ENCODE assay signal across 19 cellular contexts in the genomic region with DNA sequence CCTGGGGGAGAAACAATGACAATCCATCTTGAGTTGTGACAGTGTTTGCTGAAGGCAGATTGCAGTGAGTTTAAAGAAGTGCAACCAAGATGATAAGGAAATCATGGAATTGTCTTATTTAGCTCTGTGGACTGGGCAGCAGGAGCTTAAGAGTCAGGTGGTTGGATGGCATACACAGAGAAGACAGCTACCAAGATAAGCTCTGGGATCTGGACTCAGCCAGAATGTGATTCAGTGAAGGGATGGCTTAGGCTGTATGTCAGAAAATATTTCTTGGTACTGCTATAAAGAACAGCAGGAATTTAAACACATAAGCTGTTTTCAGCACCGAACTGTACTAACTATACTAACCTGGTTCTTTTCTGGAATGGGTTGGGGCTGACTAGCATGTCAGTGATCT. TPM values are rescaled to one million over a fixed set of nuclear protein-coding genes. Genes with fewer than 3 reads are reported as not detected.
A peak's percentile ranks its signal among the peaks of the same experiment; 100 is the strongest.
DNase-seq lines count a peak whose midpoint lies in the region; ATAC-seq, FAIRE-seq and TF ChIP-seq lines count a peak whose summit lies in the region.
"Had no signal": no experiment of that assay in that cellular context is flagged by ENCODE, and none has a peak within 500 bp of the region (broad histone marks: within the 10 kb centered on the region; RNA-seq: fewer than 3 reads in every experiment).

No MANE protein-coding gene starts in this region.

- no peaks in the 10 kb centered on the region for H3F3A ChIP-seq in neural cell (ENCODE audit: insufficient read depth, low read length, poor library complexity, severe bottlenecking)

- H4K91ac ChIP-seq in H9 (ENCODE audit: insufficient read length, low read depth, low read length) = no peak overlapping the region

- peak overlapping the region; percentile 36 to 95 (median 91); a peak in 3 of 7 replicates for H3K27ac Mint-ChIP-seq in H9
- H3K27ac Mint-ChIP-seq in activated naive CD4-positive, alpha-beta T cell treated with anti-CD3 and anti-CD28 coated beads, Interleukin-2, amount 50 U/mL, for 72 hours = peak overlapping the region in 1 of 2 donors; percentile 37
- H3K27ac Mint-ChIP-seq: B cell; CD4-positive, alpha-beta memory T cell; HFFc6 had no signal

- H3K23ac ChIP-seq in H9 (ENCODE audit: insufficient read length, low read depth, low read length) = no peak overlapping the region

- H3K4me3 ChIP-seq in K562 (no peak overlapping the region), left ventricle myocardium inferior (no peak overlapping the region), neural cell (ENCODE audit: low read length) (no peak overlapping the region)
- H3K4me3 ChIP-seq: GM23248, HAP-1 had no signal

- CTCF ChIA-PET in K562 (lab: Yijun Ruan, JAX; ENCODE audit: low intra/inter-chr PET ratio) = no interaction called here

- no peaks in the 10 kb centered on the region for H3K79me1 ChIP-seq in H9 (ENCODE audit: insufficient read depth, low read depth, low read length, poor library complexity, severe bottlenecking)

- TF ChIP-seq RAD21 in K562 (CRISPR knock-in tag; conservative IDR thresholded peaks at IDR 0.05 in 1 of 2, IDR thresholded peaks at IDR 0.05 in 1 of 2) (no peak), neural cell (conservative IDR thresholded peaks at IDR 0.05) (no peak)

- in situ Hi-C loops in K562 (cut with MboI) = loop anchor here (25.0 kb wide), 1 partner anchor 512 kb away; a partner anchor contains a TSS

- no peaks in the 10 kb centered on the region for H3K9me3 Mint-ChIP-seq in H9
- no peaks in the 10 kb centered on the region for H3K9me3 Mint-ChIP-seq in activated naive CD4-positive, alpha-beta T cell treated with anti-CD3 and anti-CD28 coated beads, Interleukin-2, amount 50 U/mL, for 72 hours
- H3K9me3 Mint-ChIP-seq: CD4-positive, alpha-beta memory T cell; HFFc6 had no signal

- FAIRE-seq in K562 (lab: Jason Lieb, UNC) = no peak
- FAIRE-seq: A204.1, G401.6, GM12891 had no signal

- DNase-seq in H9 = no peak
- DNase-seq in K562 (ENCODE audit: extremely low read depth in 1 of 4, low spot score in 3 of 4) = no peak
- DNase-seq in left ventricle myocardium inferior = no peak
- DNase-seq in activated naive CD4-positive, alpha-beta T cell treated with anti-CD3 and anti-CD28 coated beads, Interleukin-2, amount 50 U/mL, for 72 hours (ENCODE audit: low spot score in 2 of 2) = no peak
- DNase-seq in SKM-1 treated with dmso at 0.1 percent for 144 hours (lab: John Stamatoyannopoulos, UW; ENCODE audit: unreplicated experiment) = no peak
- no peak for DNase-seq in RPMI8226
- DNase-seq: CD4-positive, alpha-beta memory T cell; DMS79 treated with DMSO at 0.1 percent for 48 hours; EL; GM23248; HFFc6 had no signal

- no peak overlapping the region for H3K18ac ChIP-seq in H9 (ENCODE audit: insufficient read length, low read depth, low read length)

- TF ChIP-seq POLR2A in K562 (conservative IDR thresholded peaks at IDR 0.05) = no peak

- no peaks in the 10 kb centered on the region for H3K23me2 ChIP-seq in H9 (ENCODE audit: insufficient read length, low read depth, low read length, poor library complexity, severe bottlenecking)

- H4K5ac ChIP-seq in H9 (ENCODE audit: insufficient read length, low read depth, low read length) = no peak overlapping the region

- BruUV-seq in K562 (replicated peaks; lab: Mats Ljungman, UMichigan) = no TSS peak

- no peak overlapping the region for H2BK12ac ChIP-seq in H9 (ENCODE audit: insufficient read length, low read depth, low read length)

- no peaks in the 10 kb centered on the region for H3K9me3 ChIP-seq in H9 (ENCODE audit: control insufficient read depth, low read depth, low read length)
- H3K9me3 ChIP-seq in K562 (replicated peaks; ENCODE audit: control insufficient read depth, insufficient read depth, low read depth, low read length) = no peaks in the 10 kb centered on the region
- H3K9me3 ChIP-seq in left ventricle myocardium inferior (replicated peaks) = no peaks in the 10 kb centered on the region
- H3K9me3 ChIP-seq in neural cell (ENCODE audit: low read length) = no peaks in the 10 kb centered on the region
- H3K9me3 ChIP-seq: HAP-1 had no signal

- H3K4me1 Mint-ChIP-seq in H9 = peaks cover 24 to 27% of the 10 kb centered on the region in 2 experiments

- intact Hi-C loops in K562 (cut with micrococcal nuclease) (no loop called here), left ventricle myocardium inferior (cut with micrococcal nuclease) (no loop called here)

- H3K36me3 Mint-ChIP-seq in H9 (ENCODE audit: insufficient read depth in 1 of 3, low read depth in 3 of 3) = peaks cover 0 to 4% (median 0%) of the 10 kb centered on the region in 3 experiments; a peak in 2 of 7 replicates
- peaks cover 0 to 5% of the 10 kb centered on the region in 2 donors for H3K36me3 Mint-ChIP-seq in activated naive CD4-positive, alpha-beta T cell treated with anti-CD3 and anti-CD28 coated beads, Interleukin-2, amount 50 U/mL, for 72 hours

- H3K14ac ChIP-seq in H9 (ENCODE audit: insufficient read depth, low read length) = no peak overlapping the region

- no peak overlapping the region for H2BK120ac ChIP-seq in H9 (ENCODE audit: low read depth, low read length, poor library complexity, severe bottlenecking)

- no peaks in the 10 kb centered on the region; the same call in 1 of the 2 replicates for H3K27me3 Mint-ChIP-seq in H9 (ENCODE audit: low read depth)
- H3K27me3 Mint-ChIP-seq: B cell; CD4-positive, alpha-beta memory T cell had no signal

- H4K8ac ChIP-seq in H9 (replicated peaks; ENCODE audit: insufficient read length, low read depth, low read length) = no peak overlapping the region

- no peak overlapping the region for H3K56ac ChIP-seq in H9 (ENCODE audit: insufficient read length, low read depth, low read length)

- H3K27me3 ChIP-seq in H9 (ENCODE audit: insufficient read depth, low read length) (no peaks in the 10 kb centered on the region), K562 (ENCODE audit: control insufficient read depth in 2 of 2, insufficient read depth in 2 of 2, low read length in 2 of 2) (no peaks in the 10 kb centered on the region), left ventricle myocardium inferior (ENCODE audit: low read depth) (no peaks in the 10 kb centered on the region), neural cell (ENCODE audit: insufficient read depth, low read depth, low read length) (no peaks in the 10 kb centered on the region)

- no peaks in the 10 kb centered on the region for H3K9me2 ChIP-seq in neural cell (ENCODE audit: insufficient read depth, low read length)

- H3K9ac ChIP-seq in H9 (ENCODE audit: extremely low read depth, insufficient read length, low read length) = no peak overlapping the region
- no peak overlapping the region for H3K9ac ChIP-seq in K562 (ENCODE audit: insufficient read depth in 1 of 2, low read depth in 2 of 2, low read length in 2 of 2)
- H3K9ac ChIP-seq in neural cell (ENCODE audit: low read length) = no peak overlapping the region
- H3K9ac ChIP-seq: GM23248 had no signal

- H3K4ac ChIP-seq in H9 (ENCODE audit: low read depth, low read length) = no peak overlapping the region

- H2BK15ac ChIP-seq in H9 (ENCODE audit: low read depth, low read length) = no peak overlapping the region

- H3K4me2 ChIP-seq in H9 (ENCODE audit: insufficient read depth, insufficient read length, low read length) = no peak overlapping the region
- no peak overlapping the region for H3K4me2 ChIP-seq in K562 (ENCODE audit: insufficient read depth, low read length)
- no peak overlapping the region for H3K4me2 ChIP-seq in neural cell (ENCODE audit: low read length)

- POLR2A ChIA-PET in K562 (lab: Yijun Ruan, JAX) = interaction anchor here (0.6 kb wide), 1 partner anchor 13 kb away, joined by 4 read pairs; no protein-coding TSS in a partner anchor

- TF ChIP-seq CTCF in H9 (conservative IDR thresholded peaks at IDR 0.05) (no peak), K562 (IDR thresholded peaks at IDR 0.05 in 2 of 3, conservative IDR thresholded peaks at IDR 0.05 in 1 of 3; ENCODE audit: insufficient read depth in 2 of 3, low read depth in 1 of 3, low read length in 3 of 3) (no peak), left ventricle myocardium inferior (IDR thresholded peaks at IDR 0.05; ENCODE audit: borderline replicate concordance) (no peak), neural cell (IDR thresholded peaks at IDR 0.05; ENCODE audit: poor library complexity, severe bottlenecking) (no peak)

- no peak overlapping the region for H2BK5ac ChIP-seq in H9 (ENCODE audit: insufficient read length, low read length)

- H2AFZ ChIP-seq in H9 (ENCODE audit: low read length) = no peak overlapping the region
- no peak overlapping the region for H2AFZ ChIP-seq in K562 (ENCODE audit: low read depth, low read length)
- no peak overlapping the region for H2AFZ ChIP-seq in neural cell (ENCODE audit: low read depth, low read length)
- H2AFZ ChIP-seq: GM23248 had no signal

- no peak overlapping the region for H3K27ac ChIP-seq in H9 (ENCODE audit: insufficient read length, low read depth, low read length)
- no peak overlapping the region for H3K27ac ChIP-seq in K562 (ENCODE audit: extremely low read depth, low read depth, low read length)
- peak overlapping the region; percentile 50 for H3K27ac ChIP-seq in left ventricle myocardium inferior (replicated peaks)
- H3K27ac ChIP-seq in neural cell (ENCODE audit: low read length) = no peak overlapping the region
- H3K27ac ChIP-seq: C4-2B, GM23248, HL-60 had no signal

- H3K36me3 ChIP-seq in K562 (ENCODE audit: control insufficient read depth, insufficient read depth, low read length) (no peaks in the 10 kb centered on the region), left ventricle myocardium inferior (no peaks in the 10 kb centered on the region), neural cell (ENCODE audit: insufficient read depth, low read length) (no peaks in the 10 kb centered on the region)
- H3K36me3 ChIP-seq: HAP-1 had no signal

- WGBS in H9 (ENCODE audit: extremely low coverage, insufficient read length, low lambda C conversion rate) = no CpG with 5 or more reads among the region's 1 CpG
- 0% methylated on average over 1 of the region's 1 CpG for WGBS in K562 (ENCODE audit: insufficient coverage, low coverage, missing lambda C conversion rate)

- peaks cover 3% of the 10 kb centered on the region for H4K20me1 ChIP-seq in H9 (ENCODE audit: control insufficient read depth, insufficient read depth, insufficient read length)
- H4K20me1 ChIP-seq in K562 (replicated peaks; ENCODE audit: control insufficient read depth, insufficient read depth, low read length) = no peaks in the 10 kb centered on the region
- no peaks in the 10 kb centered on the region for H4K20me1 ChIP-seq in neural cell (ENCODE audit: insufficient read depth)

- H3K9me1 ChIP-seq in K562 (ENCODE audit: control insufficient read depth, insufficient read depth, low read length) = no peaks in the 10 kb centered on the region

- TF ChIP-seq EP300 in K562 (IDR thresholded peaks at IDR 0.05; ENCODE audit: low read length) = no peak
- TF ChIP-seq EP300 in neural cell (conservative IDR thresholded peaks at IDR 0.05; ENCODE audit: poor library complexity, severe bottlenecking) = peak; percentile 19

- ATAC-seq in K562 = no peak
- ATAC-seq in activated naive CD4-positive, alpha-beta T cell treated with anti-CD3 and anti-CD28 coated beads, Interleukin-2, amount 50 U/mL, for 72 hours = no peak

- no peak overlapping the region for H3T11ph ChIP-seq in H9 (ENCODE audit: low read length)

- no peaks in the 10 kb centered on the region; the same call in 1 of the 2 replicates for H3K4me1 ChIP-seq in H9 (ENCODE audit: insufficient read depth, low read length)
- no peaks in the 10 kb centered on the region; a peak in 1 of 5 replicates for H3K4me1 ChIP-seq in K562 (replicated peaks in 1 of 2; ENCODE audit: control insufficient read depth in 2 of 2, insufficient read depth in 2 of 2, low read length in 2 of 2)
- peaks cover 64% of the 10 kb centered on the region for H3K4me1 ChIP-seq in left ventricle myocardium inferior
- H3K4me1 ChIP-seq: HAP-1 had no signal

- no peaks in the 10 kb centered on the region for H3K79me2 ChIP-seq in H9 (ENCODE audit: insufficient read depth, low read length)
- no peaks in the 10 kb centered on the region for H3K79me2 ChIP-seq in K562 (ENCODE audit: control insufficient read depth, insufficient read depth, low read length)
- H3K79me2 ChIP-seq in neural cell (replicated peaks; ENCODE audit: insufficient read depth, low read length) = no peaks in the 10 kb centered on the region

- H2AK5ac ChIP-seq in H9 (ENCODE audit: insufficient read length, low read length) = no peak overlapping the region

- peak overlapping the region; percentile 12 for H2BK20ac ChIP-seq in H9 (ENCODE audit: low read depth, low read length, poor library complexity, severe bottlenecking)

- H3K4me3 Mint-ChIP-seq in H9 = no peak overlapping the region
- H3K4me3 Mint-ChIP-seq: B cell; CD4-positive, alpha-beta memory T cell; HFFc6 had no signal

RNA-seq across cellular contexts. Expression of a gene that starts 25.4 kb away (rescaled TPM):
- total RNA-seq in H9 (2021) (5.4 and 5.8 TPM in 2 replicates), K562 (2014; rRNA removed) (2.2 and 3.1 TPM in 2 replicates), K562 (2014; rRNA removed; fragmentation: Illumina TruSeq; extraction: Trizol) (4.8 and 5.1 TPM in 2 replicates), K562 (2015; rRNA removed; fragmentation: Illumina TruSeq; extraction: Trizol) (4.1 and 4.8 TPM in 2 replicates), K562 (2021) (3.5 TPM in 2 replicates), left ventricle myocardium inferior (19.5 TPM)
- 2.7 and 4.9 TPM in 2 replicates for total RNA-seq in K562 (2011; cell fraction: chromatin; rRNA removed; ENCODE audit: low replicate concordance)
- total RNA-seq in K562 (2011; cell fraction: nucleolus; rRNA removed) = 3.3 TPM in 2 replicates
- total RNA-seq in K562 (2011; cell fraction: nucleoplasm; rRNA removed) = 4.6 and 6.6 TPM in 2 replicates
- polyA plus RNA-seq in K562 (2011; rRNA removed) (1.6 and 2.8 TPM in 2 replicates), K562 (2014; fragmentation: Illumina TruSeq; extraction: Trizol) (3.0 and 3.6 TPM in 2 replicates), K562 (2014; fragmentation: Nextera tagmentation; extraction: Ambion mirVana) (1 to 10 TPM; 1.1 to 1.5 TPM), K562 (2014; rRNA removed) (2.4 and 2.9 TPM in 2 replicates), neural cell (7.4 and 8.2 TPM in 2 replicates)
- polyA plus RNA-seq in K562 (2011; cell fraction: cytosol; rRNA removed) = 0.86 and 1.3 TPM in 2 replicates
- polyA plus RNA-seq in K562 (2011; cell fraction: nucleus; rRNA removed) = 1.5 and 1.6 TPM in 2 replicates
- 2.2 and 2.5 TPM in 2 replicates for polyA plus RNA-seq in K562 (2012)
- 4.0 and 4.3 TPM in 2 replicates for polyA minus RNA-seq in K562 (2011; rRNA and poly(A)+ RNA removed)
- polyA minus RNA-seq in K562 (2011; cell fraction: cytosol; rRNA and poly(A)+ RNA removed) = 1.6 and 1.9 TPM in 2 replicates
- polyA minus RNA-seq in K562 (2011; cell fraction: nucleus; rRNA and poly(A)+ RNA removed) = 1.5 and 2.6 TPM in 2 replicates
- polyA minus RNA-seq in neural cell = 5.8 and 6.1 TPM in 2 replicates
- total RNA-seq in activated naive CD4-positive, alpha-beta T cell treated with anti-CD3 and anti-CD28 coated beads, Interleukin-2, amount 50 U/mL, for 72 hours = 1 to 10 TPM; 3.1 to 3.2 TPM
